1 cellular context compared by ENCODE assay signal in the genomic region with DNA sequence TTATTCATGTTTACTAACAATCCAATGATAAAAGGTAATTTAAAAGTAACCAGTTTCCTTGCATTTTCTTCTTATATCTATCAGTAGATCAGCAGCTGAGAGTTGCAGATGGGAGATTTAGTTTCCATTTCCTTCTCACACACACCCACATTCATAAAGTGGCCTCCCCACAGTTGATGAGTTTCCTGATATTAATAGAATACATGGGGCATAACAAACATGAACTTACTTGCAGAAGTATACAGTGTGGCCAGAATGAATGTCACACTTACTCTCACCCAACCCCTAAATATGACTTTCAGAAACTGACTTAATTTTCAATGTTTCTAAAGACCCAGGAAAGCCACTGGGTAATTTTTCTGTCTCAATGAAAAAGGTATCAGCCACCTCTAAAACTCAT.
TF ChIP-seq lines count a peak whose summit lies in the region.

No MANE protein-coding gene starts in this region.

TF ChIP-seq in GM12878, 131 proteins besides CTCF, POLR2A, EP300 and RAD21 (continued from another document):
- TF ChIP-seq, protein P1, sequence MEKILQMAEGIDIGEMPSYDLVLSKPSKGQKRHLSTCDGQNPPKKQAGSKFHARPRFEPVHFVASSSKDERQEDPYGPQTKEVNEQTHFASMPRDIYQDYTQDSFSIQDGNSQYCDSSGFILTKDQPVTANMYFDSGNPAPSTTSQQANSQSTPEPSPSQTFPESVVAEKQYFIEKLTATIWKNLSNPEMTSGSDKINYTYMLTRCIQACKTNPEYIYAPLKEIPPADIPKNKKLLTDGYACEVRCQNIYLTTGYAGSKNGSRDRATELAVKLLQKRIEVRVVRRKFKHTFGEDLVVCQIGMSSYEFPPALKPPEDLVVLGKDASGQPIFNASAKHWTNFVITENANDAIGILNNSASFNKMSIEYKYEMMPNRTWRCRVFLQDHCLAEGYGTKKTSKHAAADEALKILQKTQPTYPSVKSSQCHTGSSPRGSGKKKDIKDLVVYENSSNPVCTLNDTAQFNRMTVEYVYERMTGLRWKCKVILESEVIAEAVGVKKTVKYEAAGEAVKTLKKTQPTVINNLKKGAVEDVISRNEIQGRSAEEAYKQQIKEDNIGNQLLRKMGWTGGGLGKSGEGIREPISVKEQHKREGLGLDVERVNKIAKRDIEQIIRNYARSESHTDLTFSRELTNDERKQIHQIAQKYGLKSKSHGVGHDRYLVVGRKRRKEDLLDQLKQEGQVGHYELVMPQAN (conservative IDR thresholded peaks at IDR 0.05) = no peak
- TF ChIP-seq SREBF2 (IDR thresholded peaks at IDR 0.05; ENCODE audit: low read length) = no peak
- no peak for TF ChIP-seq NRF1 (conservative IDR thresholded peaks at IDR 0.05; ENCODE audit: low read depth, low read length)
- TF ChIP-seq, protein P2, sequence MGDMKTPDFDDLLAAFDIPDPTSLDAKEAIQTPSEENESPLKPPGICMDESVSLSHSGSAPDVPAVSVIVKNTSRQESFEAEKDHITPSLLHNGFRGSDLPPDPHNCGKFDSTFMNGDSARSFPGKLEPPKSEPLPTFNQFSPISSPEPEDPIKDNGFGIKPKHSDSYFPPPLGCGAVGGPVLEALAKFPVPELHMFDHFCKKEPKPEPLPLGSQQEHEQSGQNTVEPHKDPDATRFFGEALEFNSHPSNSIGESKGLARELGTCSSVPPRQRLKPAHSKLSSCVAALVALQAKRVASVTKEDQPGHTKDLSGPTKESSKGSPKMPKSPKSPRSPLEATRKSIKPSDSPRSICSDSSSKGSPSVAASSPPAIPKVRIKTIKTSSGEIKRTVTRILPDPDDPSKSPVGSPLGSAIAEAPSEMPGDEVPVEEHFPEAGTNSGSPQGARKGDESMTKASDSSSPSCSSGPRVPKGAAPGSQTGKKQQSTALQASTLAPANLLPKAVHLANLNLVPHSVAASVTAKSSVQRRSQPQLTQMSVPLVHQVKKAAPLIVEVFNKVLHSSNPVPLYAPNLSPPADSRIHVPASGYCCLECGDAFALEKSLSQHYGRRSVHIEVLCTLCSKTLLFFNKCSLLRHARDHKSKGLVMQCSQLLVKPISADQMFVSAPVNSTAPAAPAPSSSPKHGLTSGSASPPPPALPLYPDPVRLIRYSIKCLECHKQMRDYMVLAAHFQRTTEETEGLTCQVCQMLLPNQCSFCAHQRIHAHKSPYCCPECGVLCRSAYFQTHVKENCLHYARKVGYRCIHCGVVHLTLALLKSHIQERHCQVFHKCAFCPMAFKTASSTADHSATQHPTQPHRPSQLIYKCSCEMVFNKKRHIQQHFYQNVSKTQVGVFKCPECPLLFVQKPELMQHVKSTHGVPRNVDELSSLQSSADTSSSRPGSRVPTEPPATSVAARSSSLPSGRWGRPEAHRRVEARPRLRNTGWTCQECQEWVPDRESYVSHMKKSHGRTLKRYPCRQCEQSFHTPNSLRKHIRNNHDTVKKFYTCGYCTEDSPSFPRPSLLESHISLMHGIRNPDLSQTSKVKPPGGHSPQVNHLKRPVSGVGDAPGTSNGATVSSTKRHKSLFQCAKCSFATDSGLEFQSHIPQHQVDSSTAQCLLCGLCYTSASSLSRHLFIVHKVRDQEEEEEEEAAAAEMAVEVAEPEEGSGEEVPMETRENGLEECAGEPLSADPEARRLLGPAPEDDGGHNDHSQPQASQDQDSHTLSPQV (IDR thresholded peaks at IDR 0.05) = no peak
- TF ChIP-seq CHD4 (IDR thresholded peaks at IDR 0.05) = no peak
- no peak for TF ChIP-seq MYC (IDR thresholded peaks at IDR 0.05; ENCODE audit: insufficient read depth, insufficient read length, insufficient replicate concordance, low read length, severe bottlenecking)
- no peak for TF ChIP-seq NFYA (IDR thresholded peaks at IDR 0.05; ENCODE audit: borderline replicate concordance, low read depth, low read length)
- TF ChIP-seq HCFC1 (IDR thresholded peaks at IDR 0.05; ENCODE audit: low read length) = no peak
- TF ChIP-seq FOXM1 (IDR thresholded peaks at IDR 0.05; ENCODE audit: low read depth, low read length) = no peak
- no peak for TF ChIP-seq MXI1 (IDR thresholded peaks at IDR 0.05; ENCODE audit: low read depth, low read length)
TF ChIP-seq in GM12878: peak in this region for 0.
